Comparison of ENCODE assay signal across 7 cellular contexts in the genomic region with DNA sequence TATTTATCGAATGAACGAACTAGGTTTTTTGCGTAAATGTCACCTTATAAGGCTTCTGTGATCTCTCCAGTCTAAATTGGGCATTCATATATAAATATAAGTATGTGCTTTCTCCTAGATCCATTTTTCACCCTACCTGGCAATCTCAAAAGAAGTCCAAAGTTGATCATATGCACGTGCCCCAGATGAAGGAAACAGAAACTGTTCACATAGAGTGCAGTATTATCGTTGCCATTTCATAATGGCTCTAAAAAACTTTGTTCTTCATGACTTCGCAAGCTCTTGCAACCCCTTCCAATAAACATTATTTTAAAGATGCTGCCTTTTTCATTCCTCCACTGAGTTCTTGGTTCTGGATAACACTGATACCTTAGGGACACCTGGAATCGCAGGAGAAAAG. TPM values are rescaled to one million over a fixed set of nuclear protein-coding genes. Genes with fewer than 3 reads are reported as not detected.
A peak's percentile ranks its signal among the peaks of the same experiment; 100 is the strongest.
DNase-seq lines count a peak whose midpoint lies in the region; ATAC-seq, FAIRE-seq and TF ChIP-seq lines count a peak whose summit lies in the region.

No MANE protein-coding gene starts in this region.

- 38% methylated on average over 6 of the region's 7 CpGs for WGBS in HUES64

- H3K27me3 ChIP-seq in HUES64 (ENCODE audit: insufficient read depth, low read length) (no peaks in the 10 kb centered on the region), keratinocyte (ENCODE audit: control insufficient read depth, extremely low read depth, insufficient read depth, low read length) (no peaks in the 10 kb centered on the region)

- H3K27ac ChIP-seq in HUES64 (ENCODE audit: low read depth, low read length) (no peak overlapping the region; the same call in 1 of the 2 replicates), keratinocyte (ENCODE audit: control insufficient read depth, insufficient read depth, low read length) (peak overlapping the region; percentile 92)

- no peaks in the 10 kb centered on the region for H3K9me3 Mint-ChIP-seq in activated naive CD8-positive, alpha-beta T cell treated with anti-CD3 and anti-CD28 coated beads for 36 hours
- no peaks in the 10 kb centered on the region for H3K9me3 Mint-ChIP-seq in stimulated activated naive CD8-positive, alpha-beta T cell treated with anti-CD3 and anti-CD28 coated beads, Interleukin-15, amount 100 ng/mL, for 72 hours

- no peaks in the 10 kb centered on the region for H3K36me3 ChIP-seq in HUES64 (ENCODE audit: insufficient read depth, low read length)
- peaks cover 0 to 3% of the 10 kb centered on the region in 2 experiments for H3K36me3 ChIP-seq in keratinocyte (ENCODE audit: control insufficient read depth in 2 of 2, extremely low read depth in 1 of 2, insufficient read depth in 2 of 2, low read length in 2 of 2)

- peak overlapping the region; percentile 93 for H3K9ac ChIP-seq in HUES64 (ENCODE audit: low read depth, low read length)
- H3K9ac ChIP-seq in keratinocyte (ENCODE audit: control insufficient read depth, extremely low read depth, insufficient read depth, low read length), result peak overlapping the region; percentile 96

- H3K4me1 ChIP-seq in HUES64 (ENCODE audit: insufficient read depth, low read length), result peaks cover 18% of the 10 kb centered on the region
- H3K4me1 ChIP-seq in keratinocyte (ENCODE audit: control insufficient read depth, extremely low read depth, insufficient read depth, low read length), result peaks cover 23% of the 10 kb centered on the region

- H2AFZ ChIP-seq in keratinocyte (ENCODE audit: control insufficient read depth, low read length), result peak overlapping the region; percentile 98

- H4K20me1 ChIP-seq in keratinocyte (ENCODE audit: control insufficient read depth, extremely low read depth, insufficient read depth, low read length), result no peaks in the 10 kb centered on the region

- H3K36me3 Mint-ChIP-seq in activated naive CD8-positive, alpha-beta T cell treated with anti-CD3 and anti-CD28 coated beads for 36 hours, result peaks cover 12% of the 10 kb centered on the region

- H3K9me3 ChIP-seq in HUES64 (ENCODE audit: insufficient read depth, low read depth, low read length) (no peaks in the 10 kb centered on the region), keratinocyte (ENCODE audit: control insufficient read depth, low read depth, low read length) (no peaks in the 10 kb centered on the region)

- no peak for TF ChIP-seq CTCF in keratinocyte (optimal IDR thresholded peaks at IDR 0.05 in 1 of 3, IDR thresholded peaks at IDR 0.05 in 1 of 3, conservative IDR thresholded peaks at IDR 0.05 in 1 of 3; ENCODE audit: extremely low read depth in 1 of 3, insufficient read depth in 2 of 3, low read length in 3 of 3)

- peak overlapping the region; percentile 87 for H3K4me2 ChIP-seq in keratinocyte (ENCODE audit: control insufficient read depth, extremely low read depth, insufficient read depth, low read depth, low read length)

- no peak for ATAC-seq in stimulated activated naive CD8-positive, alpha-beta T cell treated with anti-CD3 and anti-CD28 coated beads, Interleukin-15, amount 100 ng/mL, for 72 hours
- ATAC-seq in HG03521 (IDR thresholded peaks at IDR 0.05; ENCODE audit: unreplicated experiment), result no peak
- no peak for ATAC-seq in GM21786 (IDR thresholded peaks at IDR 0.05; ENCODE audit: unreplicated experiment)
- no peak for ATAC-seq in HG03432 (IDR thresholded peaks at IDR 0.05; ENCODE audit: unreplicated experiment)

- peaks cover 91% of the 10 kb centered on the region for H3K79me2 ChIP-seq in keratinocyte (ENCODE audit: control insufficient read depth, insufficient read depth, low read length)

- no peak for FAIRE-seq in keratinocyte (lab: Jason Lieb, UNC)

- peak overlapping the region; percentile 95 for H3K4me3 Mint-ChIP-seq in activated naive CD8-positive, alpha-beta T cell treated with anti-CD3 and anti-CD28 coated beads for 36 hours
- H3K4me3 Mint-ChIP-seq in stimulated activated naive CD8-positive, alpha-beta T cell treated with anti-CD3 and anti-CD28 coated beads, Interleukin-15, amount 100 ng/mL, for 72 hours, result peak overlapping the region; percentile 93 to 100

- dilution Hi-C loops in keratinocyte (cut with MboI; ENCODE audit: extremely low pct_ligation_motif_present, low sequenced_read_pairs), result no loop called here

- DNase-seq in activated naive CD8-positive, alpha-beta T cell treated with anti-CD3 and anti-CD28 coated beads for 36 hours, result no peak
- no peak for DNase-seq in keratinocyte (ENCODE audit: low read depth, low spot score)
- no peak for DNase-seq in stimulated activated naive CD8-positive, alpha-beta T cell treated with anti-CD3 and anti-CD28 coated beads, Interleukin-15, amount 100 ng/mL, for 72 hours

- H3K4me3 ChIP-seq in HUES64 (ENCODE audit: low read length) (peak overlapping the region; percentile 99), keratinocyte (ENCODE audit: control insufficient read depth in 2 of 3, extremely low read depth in 1 of 3, insufficient read depth in 2 of 3, low read depth in 1 of 3, low read length in 3 of 3) (peak overlapping the region; percentile 72 to 95 (median 89))

- peaks cover 25% of the 10 kb centered on the region for H3K4me1 Mint-ChIP-seq in activated naive CD8-positive, alpha-beta T cell treated with anti-CD3 and anti-CD28 coated beads for 36 hours
- peaks cover 25% of the 10 kb centered on the region for H3K4me1 Mint-ChIP-seq in stimulated activated naive CD8-positive, alpha-beta T cell treated with anti-CD3 and anti-CD28 coated beads, Interleukin-15, amount 100 ng/mL, for 72 hours

- no peaks in the 10 kb centered on the region for H3K9me1 ChIP-seq in keratinocyte (ENCODE audit: control insufficient read depth, extremely low read depth, insufficient read depth, low read length)

- no peaks in the 10 kb centered on the region for H3K27me3 Mint-ChIP-seq in activated naive CD8-positive, alpha-beta T cell treated with anti-CD3 and anti-CD28 coated beads for 36 hours
- H3K27me3 Mint-ChIP-seq in stimulated activated naive CD8-positive, alpha-beta T cell treated with anti-CD3 and anti-CD28 coated beads, Interleukin-15, amount 100 ng/mL, for 72 hours, result no peaks in the 10 kb centered on the region

- H3K27ac Mint-ChIP-seq in activated naive CD8-positive, alpha-beta T cell treated with anti-CD3 and anti-CD28 coated beads for 36 hours, result peak overlapping the region; percentile 86
- peak overlapping the region; percentile 95 to 96 for H3K27ac Mint-ChIP-seq in stimulated activated naive CD8-positive, alpha-beta T cell treated with anti-CD3 and anti-CD28 coated beads, Interleukin-15, amount 100 ng/mL, for 72 hours

RNA-seq across cellular contexts. Expression of gene INTS12, which starts 0.7 kb away (rescaled TPM):
- 12.5 TPM for polyA plus RNA-seq in HUES64 (2013, experiment 1 of 2)
- 19.3 TPM for polyA plus RNA-seq in HUES64 (2013, experiment 2 of 2)
- 10 to 100 TPM; 28.0 to 28.5 TPM for total RNA-seq in activated naive CD8-positive, alpha-beta T cell treated with anti-CD3 and anti-CD28 coated beads for 36 hours
- 37.1 to 39.8 TPM (median 38.3 TPM) in 3 replicates for polyA plus RNA-seq in keratinocyte
- 6.9 TPM for polyA plus RNA-seq in keratinocyte (2011; ENCODE audit: low read depth)
- 32.7 and 61.2 TPM in 2 replicates for polyA plus RNA-seq in keratinocyte (2011; cell fraction: cytosol; rRNA removed)
- polyA plus RNA-seq in keratinocyte (2011; cell fraction: nucleus; rRNA removed), result 30.7 and 36.7 TPM in 2 replicates
- polyA plus RNA-seq in keratinocyte (2012; ENCODE audit: low replicate concordance), result 24.8 and 26.7 TPM in 2 replicates
- 15.1 to 29.9 TPM (median 26.2 TPM) in 3 replicates for polyA minus RNA-seq in keratinocyte
- polyA minus RNA-seq in keratinocyte (2011; cell fraction: cytosol; rRNA and poly(A)+ RNA removed), result 19.4 TPM
- 9.4 and 15.5 TPM in 2 replicates for polyA minus RNA-seq in keratinocyte (2011; cell fraction: nucleus; rRNA and poly(A)+ RNA removed)

RNA-seq across cellular contexts. Expression of gene GSTCD, which starts 0.8 kb away (rescaled TPM):
- 20.9 TPM for polyA plus RNA-seq in HUES64 (2013, experiment 1 of 2)
- 17.8 TPM for polyA plus RNA-seq in HUES64 (2013, experiment 2 of 2)
- 10 to 100 TPM; 18.9 to 20.8 TPM for total RNA-seq in activated naive CD8-positive, alpha-beta T cell treated with anti-CD3 and anti-CD28 coated beads for 36 hours
- polyA plus RNA-seq in keratinocyte, result 13.8 to 23.2 TPM (median 16.8 TPM) in 3 replicates
- 2.3 TPM for polyA plus RNA-seq in keratinocyte (2011; ENCODE audit: low read depth)
- 10.2 and 24.0 TPM in 2 replicates for polyA plus RNA-seq in keratinocyte (2011; cell fraction: cytosol; rRNA removed)
- 14.7 and 19.3 TPM in 2 replicates for polyA plus RNA-seq in keratinocyte (2011; cell fraction: nucleus; rRNA removed)
- polyA plus RNA-seq in keratinocyte (2012; ENCODE audit: low replicate concordance), result 3.2 and 8.4 TPM in 2 replicates
- 5.4 to 25.1 TPM (median 15.7 TPM) in 3 replicates for polyA minus RNA-seq in keratinocyte
- polyA minus RNA-seq in keratinocyte (2011; cell fraction: cytosol; rRNA and poly(A)+ RNA removed), result 13.8 TPM
- polyA minus RNA-seq in keratinocyte (2011; cell fraction: nucleus; rRNA and poly(A)+ RNA removed), result 17.7 and 29.1 TPM in 2 replicates
